In the genomic region with DNA sequence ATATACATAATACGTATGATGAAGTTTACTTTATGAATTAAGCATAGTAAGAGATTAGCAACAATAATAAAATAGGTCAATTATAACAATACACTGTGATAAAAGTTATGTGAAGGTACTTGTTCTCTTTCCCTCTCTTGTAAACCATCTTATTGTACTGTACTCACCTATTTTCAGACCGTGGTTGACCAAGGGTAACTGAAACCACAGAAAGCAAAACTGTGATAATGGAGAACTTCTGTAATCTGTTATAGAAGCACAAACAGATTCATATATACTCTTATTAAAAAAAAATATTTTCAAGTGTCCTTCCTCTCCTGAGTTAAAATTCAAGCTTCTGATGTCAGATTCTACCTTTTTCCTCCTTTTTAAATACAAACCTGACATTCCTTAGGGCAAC, we compare ENCODE assay signal across 18 cellular contexts.
"Had no signal": no experiment of that assay in that cellular context is flagged by ENCODE, and none has a peak within 500 bp of the region (broad histone marks: within the 10 kb centered on the region; RNA-seq: fewer than 3 reads in every experiment).

No MANE protein-coding gene starts in this region.

- ATAC-seq: effector memory CD8-positive, alpha-beta T cell; gastrocnemius medialis; heart right ventricle; pancreas; right cardiac atrium had no signal

- H3K9me3 ChIP-seq: esophagus muscularis mucosa, gastrocnemius medialis, pancreas had no signal

- H3K4me1 ChIP-seq: esophagus muscularis mucosa, gastrocnemius medialis, pancreas had no signal

- H3K9me3 Mint-ChIP-seq: nephron had no signal

- H3K27ac ChIP-seq: epithelial cell of prostate, esophagus muscularis mucosa, gastrocnemius medialis, heart right ventricle, pancreas had no signal

- H3K36me3 Mint-ChIP-seq: naive B cell had no signal

- H3K4me3 Mint-ChIP-seq: effector memory CD8-positive, alpha-beta T cell; naive B cell; nephron had no signal

- H3K27me3 ChIP-seq: esophagus muscularis mucosa, gastrocnemius medialis, pancreas had no signal

- DNase-seq: effector memory CD8-positive, alpha-beta T cell; gastrocnemius medialis; heart right ventricle; hypothalamus; kidney glomerular epithelial cell; mesendoderm; naive B cell; occipital lobe; pancreas; right cardiac atrium; stimulated activated CD4-positive, alpha-beta T cell treated with anti-CD3 and anti-CD28 coated beads, Interleukin-2, amount 100 ng/mL, for 48 hours; stimulated activated naive CD4-positive, alpha-beta T cell treated with Interleukin-2 at 50 U/mL for 16 hours; trophoblast cell had no signal

- H3K36me3 ChIP-seq: esophagus muscularis mucosa, gastrocnemius medialis, heart right ventricle, pancreas had no signal

- H3K27ac Mint-ChIP-seq: effector memory CD8-positive, alpha-beta T cell; naive B cell; nephron; progenitor cell of endocrine pancreas had no signal

- H3K4me1 Mint-ChIP-seq: naive B cell, nephron had no signal

- H3K4me3 ChIP-seq: esophagus muscularis mucosa, gastrocnemius medialis, heart right ventricle, pancreas, smooth muscle cell had no signal

- H3K4me2 ChIP-seq: smooth muscle cell had no signal

- H3K27me3 Mint-ChIP-seq: effector memory CD8-positive, alpha-beta T cell; naive B cell; progenitor cell of endocrine pancreas had no signal
